Comparison of ENCODE assay signal across 9 cellular contexts in the genomic region with DNA sequence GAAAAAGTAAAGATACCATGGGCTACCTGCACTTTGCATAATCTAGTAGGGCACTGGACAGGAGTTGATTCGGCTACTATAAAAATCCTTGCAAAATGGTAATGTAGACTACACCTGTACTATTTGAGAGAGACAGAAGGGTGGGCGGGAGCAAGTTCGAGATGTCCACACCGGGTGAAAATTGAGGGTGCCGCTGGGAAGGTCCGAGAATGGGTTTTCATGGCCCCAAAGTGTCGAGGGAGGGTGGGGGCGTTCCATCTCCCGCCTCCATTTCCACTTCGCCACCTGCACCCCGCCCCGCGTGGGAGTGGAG. TPM values are rescaled to one million over a fixed set of nuclear protein-coding genes. Genes with fewer than 3 reads are reported as not detected.
A peak's percentile ranks its signal among the peaks of the same experiment; 100 is the strongest.
DNase-seq lines count a peak whose midpoint lies in the region; ATAC-seq, FAIRE-seq and TF ChIP-seq lines count a peak whose summit lies in the region.
"Had no signal": no experiment of that assay in that cellular context is flagged by ENCODE, and none has a peak within 500 bp of the region (broad histone marks: within the 10 kb centered on the region; RNA-seq: fewer than 3 reads in every experiment).

No MANE protein-coding gene starts in this region.

- H3K36me3 Mint-ChIP-seq in IgD-negative memory B cell: no peaks in the 10 kb centered on the region

- no peaks in the 10 kb centered on the region for H3K27me3 ChIP-seq in bronchial epithelial cell (ENCODE audit: control insufficient read depth, insufficient read depth, low read length)
- H3K27me3 ChIP-seq in muscle layer of colon (ENCODE audit: control insufficient read depth in 1 of 2, insufficient read depth in 2 of 2, low read length in 2 of 2): no peaks in the 10 kb centered on the region

- H3K27ac Mint-ChIP-seq in IgD-negative memory B cell: peak overlapping the region; percentile 62 to 95 (median 95)

- H3K4me1 Mint-ChIP-seq in IgD-negative memory B cell: peaks cover 3 to 19% (median 14%) of the 10 kb centered on the region in 3 donors

- H3K27ac ChIP-seq in muscle layer of colon (ENCODE audit: low read depth, low read length): peak overlapping the region; percentile 88

- H3K4me1 ChIP-seq in muscle layer of colon (ENCODE audit: insufficient read depth, low read length): peaks cover 18% of the 10 kb centered on the region

- H3K4me3 Mint-ChIP-seq in IgD-negative memory B cell: peak overlapping the region; percentile 83 to 97 (median 96)

- no peaks in the 10 kb centered on the region for H3K9me3 ChIP-seq in muscle layer of colon (ENCODE audit: low read length)

- H3K9ac ChIP-seq in muscle layer of colon (ENCODE audit: low read length): peak overlapping the region; percentile 84

- no peak for DNase-seq in bronchial epithelial cell (ENCODE audit: low read depth)
- DNase-seq in retina: no peak
- no peak for DNase-seq in pons (ENCODE audit: low spot score)

- peak overlapping the region; percentile 99 for H3K4me3 ChIP-seq in bronchial epithelial cell (ENCODE audit: low read depth, low read length)
- H3K4me3 ChIP-seq in muscle layer of colon (ENCODE audit: low read depth in 1 of 2, low read length in 2 of 2): peak overlapping the region; percentile 80 to 95

- H3K9me3 Mint-ChIP-seq in IgD-negative memory B cell: no peaks in the 10 kb centered on the region

- FAIRE-seq in bronchial epithelial cell (lab: Jason Lieb, UNC): no peak
- FAIRE-seq: TTC549 had no signal

- no peaks in the 10 kb centered on the region for H3K36me3 ChIP-seq in bronchial epithelial cell (ENCODE audit: control insufficient read depth, insufficient read depth, low read length)
- H3K36me3 ChIP-seq in muscle layer of colon (ENCODE audit: insufficient read depth, low read length): no peaks in the 10 kb centered on the region

- ATAC-seq in GM18868 (IDR thresholded peaks at IDR 0.05; ENCODE audit: unreplicated experiment) (peak; percentile 17), GM19035 (IDR thresholded peaks at IDR 0.05; ENCODE audit: unreplicated experiment) (no peak), GM19395 (IDR thresholded peaks at IDR 0.05; ENCODE audit: unreplicated experiment) (no peak)

- no peak for TF ChIP-seq CTCF in bronchial epithelial cell (IDR thresholded peaks at IDR 0.05; ENCODE audit: insufficient read depth, low read length, severe bottlenecking)

- no peaks in the 10 kb centered on the region for H3K27me3 Mint-ChIP-seq in IgD-negative memory B cell

RNA-seq across cellular contexts. Expression of gene SNX6, which starts 0.6 kb away (rescaled TPM):
- polyA plus RNA-seq in IgD-negative memory B cell: 122 TPM
- total RNA-seq in bronchial epithelial cell: 97.3 and 146 TPM in 2 replicates
